ENCODE assay signal across 8 cellular contexts in genomic region chr18:9708882-9709877, GRCh38. TPM values are rescaled to one million over a fixed set of nuclear protein-coding genes. Genes with fewer than 3 reads are reported as not detected.
DNase-seq lines count a peak whose midpoint lies in the region; ATAC-seq and TF ChIP-seq lines count a peak whose summit lies in the region.

No MANE protein-coding gene starts in this region.

- no peaks in the 10 kb centered on the region for H3K27me3 ChIP-seq in ACC112 (ENCODE audit: insufficient read depth, low read length)
- H3K27me3 ChIP-seq in right atrium auricular region = no peaks in the 10 kb centered on the region

- no peak overlapping the region for H3K27ac Mint-ChIP-seq in activated T-helper 17 cell treated with anti-CD3 and anti-CD28 coated beads, Interleukin-2, amount 50 U/mL, for 72 hours

- ATAC-seq in GM21723 (IDR thresholded peaks at IDR 0.05; ENCODE audit: unreplicated experiment) (peak; percentile 7), HG03135 (IDR thresholded peaks at IDR 0.05; ENCODE audit: unreplicated experiment) (no peak)
- no peak for ATAC-seq in activated T-helper 17 cell treated with anti-CD3 and anti-CD28 coated beads, Interleukin-2, amount 50 U/mL, for 72 hours (replicated peaks)

- H3K4me3 Mint-ChIP-seq in activated T-helper 17 cell treated with anti-CD3 and anti-CD28 coated beads, Interleukin-2, amount 50 U/mL, for 72 hours = peak overlapping the region; percentile 69

- peaks cover 58% of the 10 kb centered on the region for H3K79me2 ChIP-seq in ACC112 (ENCODE audit: control insufficient read depth, insufficient read depth, low read length, unreplicated experiment)

- peaks cover 8% of the 10 kb centered on the region for H3K4me1 Mint-ChIP-seq in activated T-helper 17 cell treated with anti-CD3 and anti-CD28 coated beads, Interleukin-2, amount 50 U/mL, for 72 hours

- H3K4me1 ChIP-seq in ACC112 (ENCODE audit: control insufficient read depth, insufficient read depth, low read length, unreplicated experiment) (peaks cover 44% of the 10 kb centered on the region), right atrium auricular region (peaks cover 0 to 16% of the 10 kb centered on the region in 2 donors)

- no peak for DNase-seq in right atrium auricular region (ENCODE audit: low spot score)
- DNase-seq in renal cortical epithelial cell (ENCODE audit: low read depth) = peak; percentile 10
- DNase-seq in GM10266 (ENCODE audit: extremely low spot score) = no peak
- DNase-seq in COLO829 (ENCODE audit: low spot score) = no peak

- H3K9me3 ChIP-seq in right atrium auricular region = no peaks in the 10 kb centered on the region

- peaks cover 75% of the 10 kb centered on the region for H3K27me3 Mint-ChIP-seq in activated T-helper 17 cell treated with anti-CD3 and anti-CD28 coated beads, Interleukin-2, amount 50 U/mL, for 72 hours

- H3K9me3 Mint-ChIP-seq in activated T-helper 17 cell treated with anti-CD3 and anti-CD28 coated beads, Interleukin-2, amount 50 U/mL, for 72 hours = no peaks in the 10 kb centered on the region

- peak overlapping the region; percentile 40; the same call in 1 of the 2 replicates for H3K27ac ChIP-seq in ACC112 (ENCODE audit: low read depth, low read length)
- H3K27ac ChIP-seq in right atrium auricular region = peak overlapping the region; percentile 82 to 86

- H2AFZ ChIP-seq in ACC112 (ENCODE audit: low read length, unreplicated experiment) = peak overlapping the region; percentile 77

- 0 out of 2 replicates have a peak, but pooled peaks cover 3% of the 10 kb centered on the region for H3K36me3 ChIP-seq in ACC112 (ENCODE audit: insufficient read depth, low read length)
- no peaks in the 10 kb centered on the region for H3K36me3 ChIP-seq in right atrium auricular region

- H3K4me3 ChIP-seq in ACC112 (ENCODE audit: low read depth, low read length) (peak overlapping the region; percentile 95), right atrium auricular region (peak overlapping the region; percentile 77 to 82)

- TF ChIP-seq CTCF in right atrium auricular region (IDR thresholded peaks at IDR 0.05) (no peak), GM10266 (IDR thresholded peaks at IDR 0.05; ENCODE audit: control insufficient read depth, insufficient read depth, low read depth, missing control alignments) (no peak)

- H3K36me3 Mint-ChIP-seq in activated T-helper 17 cell treated with anti-CD3 and anti-CD28 coated beads, Interleukin-2, amount 50 U/mL, for 72 hours (ENCODE audit: low read depth) = no peaks in the 10 kb centered on the region

RNA-seq across cellular contexts. Expression of gene RAB31, which starts 1.1 kb away (rescaled TPM):
- under 1 TPM; 0.08 to 0.69 TPM for total RNA-seq in activated T-helper 17 cell treated with anti-CD3 and anti-CD28 coated beads, Interleukin-2, amount 50 U/mL, for 72 hours
- total RNA-seq in right atrium auricular region (10 to 100 TPM in 1 of 2 donors, 1 to 10 TPM in 1; 9.9 to 29.2 TPM), renal cortical epithelial cell (22.6 and 28.1 TPM in 2 replicates)

Comparison
In these comparisons a context has a peak if more than half of its experiments do, and no peak if none do; other contexts are left out.
1. RNA of gene RAB31, which starts 1.1 kb away (total RNA-seq): 9.9 to 29.2 TPM in right atrium auricular region and 22.6 to 28.1 TPM in renal cortical epithelial cell; 0.08 to 0.69 TPM in activated T-helper 17 cell treated with anti-CD3 and anti-CD28 coated beads, Interleukin-2, amount 50 U/mL, for 72 hours; every median in the first group is over 4 times any median in the second.